Comparison of ENCODE assay signal across 8 cellular contexts in the genomic region with DNA sequence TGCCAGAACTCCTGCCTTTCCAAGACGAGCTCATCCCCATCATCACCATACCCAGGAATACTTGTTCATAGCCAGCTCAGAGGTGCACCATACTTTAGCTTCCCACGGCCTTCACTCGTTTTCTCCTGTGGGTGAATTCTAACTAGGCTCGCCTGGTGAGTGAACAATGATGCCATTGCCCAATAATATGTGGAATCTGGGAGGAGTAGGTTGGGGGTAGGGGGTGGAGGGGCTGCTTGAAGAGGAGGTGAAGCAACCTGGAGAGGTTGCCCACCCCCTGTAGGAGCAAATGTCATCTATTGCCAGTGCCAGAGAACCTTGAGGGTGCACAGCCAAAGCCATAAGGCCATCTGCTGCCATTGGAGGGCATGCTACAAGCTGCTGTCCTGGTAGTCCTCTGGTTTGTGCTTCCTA. TPM values are rescaled to one million over a fixed set of nuclear protein-coding genes. Genes with fewer than 3 reads are reported as not detected.
DNase-seq lines count a peak whose midpoint lies in the region; ATAC-seq and TF ChIP-seq lines count a peak whose summit lies in the region.

No MANE protein-coding gene starts in this region.

- H3K79me2 ChIP-seq in DOHH2 (ENCODE audit: control insufficient read depth, low read length), result peaks cover 41% of the 10 kb centered on the region

- H3K4me3 ChIP-seq in DOHH2 (ENCODE audit: low read length) (peak overlapping the region; percentile 80), LNCaP clone FGC (ENCODE audit: low read depth, low read length) (peak overlapping the region; percentile 75), duodenal mucosa (ENCODE audit: low read depth in 1 of 2, low read length in 2 of 2) (peak overlapping the region; percentile 73 to 79), neuron (ENCODE audit: low read length) (peak overlapping the region; percentile 96)

- no peaks in the 10 kb centered on the region for H3K9me2 ChIP-seq in DOHH2 (replicated peaks; ENCODE audit: control insufficient read depth, low read length)

- no peak for TF ChIP-seq CTCF in DOHH2 (IDR thresholded peaks at IDR 0.05; ENCODE audit: low read depth, low read length, poor library complexity, severe bottlenecking)
- TF ChIP-seq CTCF in LNCaP clone FGC (IDR thresholded peaks at IDR 0.05; ENCODE audit: control insufficient read depth, extremely low read depth, insufficient read depth), result no peak

- no peaks in the 10 kb centered on the region for H4K20me1 ChIP-seq in DOHH2 (ENCODE audit: control insufficient read depth, insufficient read depth, low read depth, low read length)

- H3K9me3 ChIP-seq in DOHH2 (ENCODE audit: control insufficient read depth, insufficient read depth, low read length) (no peaks in the 10 kb centered on the region), duodenal mucosa (ENCODE audit: control insufficient read depth in 1 of 2, low read length in 2 of 2) (no peaks in the 10 kb centered on the region), neuron (ENCODE audit: low read length) (peaks cover 3% of the 10 kb centered on the region)

- H3K27ac ChIP-seq in DOHH2 (ENCODE audit: low read depth, low read length) (no peak overlapping the region), duodenal mucosa (ENCODE audit: low read depth, low read length) (no peak overlapping the region)

- peak overlapping the region; percentile 74 for H2AFZ ChIP-seq in neuron (ENCODE audit: low read depth, low read length)

- H3K4me1 ChIP-seq in DOHH2 (ENCODE audit: control insufficient read depth, low read length), result peaks cover 15% of the 10 kb centered on the region
- peaks cover 6 to 15% of the 10 kb centered on the region in 2 donors for H3K4me1 ChIP-seq in duodenal mucosa (ENCODE audit: control insufficient read depth in 1 of 2, insufficient read depth in 2 of 2, low read length in 2 of 2)
- peaks cover 16% of the 10 kb centered on the region for H3K4me1 ChIP-seq in neuron (ENCODE audit: insufficient read depth, low read length)

- no peaks in the 10 kb centered on the region for H3F3A ChIP-seq in DOHH2 (ENCODE audit: control insufficient read depth, insufficient read depth)

- DNase-seq in LNCaP clone FGC (ENCODE audit: low read depth) (no peak), Ammon's horn (ENCODE audit: low spot score) (no peak), DMS114 treated with DMSO at 0.1 percent for 48 hours (lab: John Stamatoyannopoulos, UW; ENCODE audit: unreplicated experiment) (no peak), dermis blood vessel endothelial cell (no peak)

- peak overlapping the region; percentile 39 to 58 for H3K9ac ChIP-seq in duodenal mucosa (ENCODE audit: low read depth in 1 of 2, low read length in 2 of 2)

- peak overlapping the region; percentile 77 for H3K4me2 ChIP-seq in DOHH2 (ENCODE audit: low read length)

- H3K36me3 ChIP-seq in DOHH2 (ENCODE audit: control insufficient read depth, low read length) (no peaks in the 10 kb centered on the region), duodenal mucosa (ENCODE audit: control insufficient read depth in 1 of 2, insufficient read depth in 2 of 2, low read length in 2 of 2) (no peaks in the 10 kb centered on the region), neuron (ENCODE audit: insufficient read depth, low read length) (no peaks in the 10 kb centered on the region)

- ATAC-seq in GM21423 (IDR thresholded peaks at IDR 0.05; ENCODE audit: unreplicated experiment), result no peak

- H3K27me3 ChIP-seq in DOHH2 (ENCODE audit: control insufficient read depth, low read length) (no peaks in the 10 kb centered on the region), duodenal mucosa (ENCODE audit: control insufficient read depth in 1 of 2, insufficient read depth in 2 of 2, low read length in 2 of 2) (no peaks in the 10 kb centered on the region), neuron (ENCODE audit: insufficient read depth, low read length) (no peaks in the 10 kb centered on the region)

RNA-seq across cellular contexts. Expression of gene ZNF445, which starts 0.6 kb away (rescaled TPM):
- total RNA-seq in dermis blood vessel endothelial cell, result 9.2 and 10.6 TPM in 2 replicates
